Comparison of ENCODE assay signal across 8 cellular contexts in genomic region chr1:111139234-111139955, GRCh38. TPM values are rescaled to one million over a fixed set of nuclear protein-coding genes. Genes with fewer than 3 reads are reported as not detected.
DNase-seq lines count a peak whose midpoint lies in the region; TF ChIP-seq lines count a peak whose summit lies in the region.

No MANE protein-coding gene starts in this region.

- peak overlapping the region; percentile 89 for H3K4me3 ChIP-seq in GM12864 (ENCODE audit: low read depth, low read length)
- H3K4me3 ChIP-seq in HFF-Myc (replicated peaks; ENCODE audit: low read depth, low read length): peak overlapping the region; percentile 95

- TF ChIP-seq CTCF in GM12864 (IDR thresholded peaks at IDR 0.05; ENCODE audit: low read depth, low read length, missing control alignments): no peak
- TF ChIP-seq CTCF in HFF-Myc (IDR thresholded peaks at IDR 0.05; ENCODE audit: low read depth, low read length, missing control alignments): no peak

- DNase-seq in GM12864 (ENCODE audit: low read depth) (no peak), HFF-Myc (ENCODE audit: extremely low read depth, low read depth) (no peak), NCI-H1092 (lab: John Stamatoyannopoulos, UW) (peak; percentile 80), T follicular helper cell (ENCODE audit: low read depth) (peak; percentile 29), cerebellum (ENCODE audit: low spot score) (peak; percentile 56), kidney tubule cell (ENCODE audit: low spot score) (peak; percentile 75), HK-2 (ENCODE audit: unreplicated experiment) (no peak)
- DNase-seq in stimulated activated CD4-positive, alpha-beta T cell treated with anti-CD3 and anti-CD28 coated beads, Interleukin-1b, Interleukin-23, amount 100 ng/mL, for 24 hours (ENCODE audit: low read depth in 4 of 4, low spot score in 1 of 4): peak; percentile 9 to 38 (median 30)

RNA-seq across cellular contexts. Expression of gene DRAM2, which starts 0.5 kb away (rescaled TPM):
- total RNA-seq in cerebellum: 43.4 TPM

RNA-seq across cellular contexts. Expression of gene CEPT1, which starts 0.6 kb away (rescaled TPM):
- 54.1 TPM for total RNA-seq in cerebellum

Comparison
In these comparisons a context has a peak if more than half of its experiments do, and no peak if none do; other contexts are left out.
1. DNase-seq: peak in NCI-H1092 (single experiment), T follicular helper cell (single experiment), cerebellum (single experiment), kidney tubule cell (single experiment) and stimulated activated CD4-positive, alpha-beta T cell treated with anti-CD3 and anti-CD28 coated beads, Interleukin-1b, Interleukin-23, amount 100 ng/mL, for 24 hours (4 of 4); none in GM12864 (single experiment), HFF-Myc (single experiment) and HK-2 (single experiment).